ENCODE assay signal across 20 cellular contexts in genomic region chr3:23448998-23449537, GRCh38.
DNase-seq lines count a peak whose midpoint lies in the region; ATAC-seq, FAIRE-seq and TF ChIP-seq lines count a peak whose summit lies in the region.
"Had no signal": no experiment of that assay in that cellular context is flagged by ENCODE, and none has a peak within 500 bp of the region (broad histone marks: within the 10 kb centered on the region; RNA-seq: fewer than 3 reads in every experiment).

No MANE protein-coding gene starts in this region.

- H3K27ac ChIP-seq in left ventricle myocardium inferior (replicated peaks) (peak overlapping the region; percentile 60), heart right ventricle (no peak overlapping the region), GM12878 (ENCODE audit: control insufficient read depth, insufficient read depth) (no peak overlapping the region)
- H3K27ac ChIP-seq: RWPE1, SK-N-MC had no signal

- RAD21 ChIA-PET in GM12878 (lab: Charles Lee; ENCODE audit: unreplicated experiment): no interaction called here

- H3K36me3 Mint-ChIP-seq in stimulated activated memory B cell treated with anti-CD40 and anti-IgM and Interleukin-4, amounts not matched to agents 10 μg/mL and 1 μg/mL and 100 μg/mL, for 72 hours: no peaks in the 10 kb centered on the region

- DNase-seq in left ventricle myocardium inferior (no peak), heart right ventricle (no peak), GM12878 (ENCODE audit: low read depth, low spot score) (no peak), HT-29 (ENCODE audit: low spot score) (no peak), cortex of kidney (lab: John Stamatoyannopoulos, UW) (no peak), LoVo (ENCODE audit: low spot score) (no peak)
- DNase-seq: Calu3; KG1; MM.1S; NCI-H1694; NCI-H2029 treated with DMSO at 0.1 percent for 48 hours; NCI-H446 treated with DMSO at 0.1 percent for 48 hours; NCI-H526; NK-92 treated with Interleukin-12 subunit alpha and Interleukin-12 subunit beta, amount 100 ng/mL, for 24 hours; SIG-M5 had no signal

- TF ChIP-seq CTCF in left ventricle myocardium inferior (IDR thresholded peaks at IDR 0.05; ENCODE audit: borderline replicate concordance) (no peak), heart right ventricle (IDR thresholded peaks at IDR 0.05) (no peak), GM12878 (IDR thresholded peaks at IDR 0.05 in 2 of 3, conservative IDR thresholded peaks at IDR 0.05 in 1 of 3; ENCODE audit: control insufficient read depth in 2 of 3, extremely low read depth in 1 of 3, insufficient read depth in 1 of 3, low read depth in 3 of 3, low read length in 3 of 3) (no peak)

- intact Hi-C loops in left ventricle myocardium inferior (cut with micrococcal nuclease) (no loop called here), heart right ventricle (cut with DNase I) (no loop called here), GM12878 (cut with micrococcal nuclease; ENCODE audit: unreplicated experiment) (no loop called here)

- TF ChIP-seq EP300 in GM12878 (IDR thresholded peaks at IDR 0.05; ENCODE audit: borderline replicate concordance in 1 of 2, control insufficient read depth in 1 of 2, low read depth in 2 of 2, low read length in 2 of 2): no peak

- H3K9me3 ChIP-seq in left ventricle myocardium inferior (replicated peaks) (no peaks in the 10 kb centered on the region), heart right ventricle (no peaks in the 10 kb centered on the region), GM12878 (replicated peaks; ENCODE audit: control insufficient read depth, insufficient read depth, low read length) (no peaks in the 10 kb centered on the region)

- no peaks in the 10 kb centered on the region for H3K9me3 Mint-ChIP-seq in stimulated activated memory B cell treated with anti-CD40 and anti-IgM and Interleukin-4, amounts not matched to agents 10 μg/mL and 1 μg/mL and 100 μg/mL, for 72 hours

- POLR2A ChIA-PET in GM12878 (lab: Charles Lee): no interaction called here

- H3K36me3 ChIP-seq in left ventricle myocardium inferior (no peaks in the 10 kb centered on the region), heart right ventricle (no peaks in the 10 kb centered on the region), GM12878 (ENCODE audit: control insufficient read depth in 2 of 2, insufficient read depth in 2 of 2, low read length in 1 of 2) (no peaks in the 10 kb centered on the region)

- in situ Hi-C loops in GM12878 (cut with MboI): no loop called here

- H2AFZ ChIP-seq in GM12878 (ENCODE audit: control insufficient read depth, low read depth, low read length): no peak overlapping the region

- WGBS in heart right ventricle, 2 donors: 71 to 85% methylated on average over 2 of the region's 2 CpGs
- WGBS in GM12878 (ENCODE audit: insufficient coverage, insufficient replicate concordance, low lambda C conversion rate, missing lambda C conversion rate): 64% methylated on average over 2 of the region's 2 CpGs

- no peak overlapping the region for H3K9ac ChIP-seq in GM12878 (ENCODE audit: control insufficient read depth, insufficient read depth, low read length)

- peak overlapping the region; percentile 19 for H3K27ac Mint-ChIP-seq in stimulated activated memory B cell treated with anti-CD40 and anti-IgM and Interleukin-4, amounts not matched to agents 10 μg/mL and 1 μg/mL and 100 μg/mL, for 72 hours

- peaks cover 17% of the 10 kb centered on the region for H3K4me1 ChIP-seq in left ventricle myocardium inferior
- peaks cover 0 to 49% (median 21%) of the 10 kb centered on the region in 9 donors for H3K4me1 ChIP-seq in heart right ventricle
- peaks cover 6% of the 10 kb centered on the region; the same call in 1 of the 2 replicates for H3K4me1 ChIP-seq in GM12878 (ENCODE audit: control insufficient read depth, insufficient read depth, low read length)

- H3K27me3 Mint-ChIP-seq in stimulated activated memory B cell treated with anti-CD40 and anti-IgM and Interleukin-4, amounts not matched to agents 10 μg/mL and 1 μg/mL and 100 μg/mL, for 72 hours: no peaks in the 10 kb centered on the region

- no peak for TF ChIP-seq RAD21 in GM12878 (IDR thresholded peaks at IDR 0.05; ENCODE audit: insufficient read depth, low read depth, low read length)

- no peaks in the 10 kb centered on the region for H3K27me3 ChIP-seq in left ventricle myocardium inferior (ENCODE audit: low read depth)
- H3K27me3 ChIP-seq in heart right ventricle: no peaks in the 10 kb centered on the region
- H3K27me3 ChIP-seq in GM12878 (replicated peaks in 1 of 2; ENCODE audit: control insufficient read depth in 2 of 2, insufficient read depth in 2 of 2, low read length in 1 of 2): no peaks in the 10 kb centered on the region

- BruUV-seq in GM12878 (replicated peaks; lab: Mats Ljungman, UMichigan): no TSS peak

- TF ChIP-seq POLR2A in GM12878 (IDR thresholded peaks at IDR 0.05; ENCODE audit: low read depth, low read length): no peak

- no peak for FAIRE-seq in GM12878 (lab: Jason Lieb, UNC)
- FAIRE-seq: HTR-8/SVneo had no signal

- peaks cover 3% of the 10 kb centered on the region for H3K79me2 ChIP-seq in GM12878 (ENCODE audit: control insufficient read depth, insufficient read depth, low read length)

- CTCF ChIA-PET in GM12878 (lab: Yijun Ruan, JAX): no interaction called here

- no peak overlapping the region for H3K4me3 Mint-ChIP-seq in stimulated activated memory B cell treated with anti-CD40 and anti-IgM and Interleukin-4, amounts not matched to agents 10 μg/mL and 1 μg/mL and 100 μg/mL, for 72 hours

- ATAC-seq in heart right ventricle (no peak), GM18868 (IDR thresholded peaks at IDR 0.05; ENCODE audit: unreplicated experiment) (peak; percentile 63), GM12878 (peak; percentile 53)
- peak; percentile 56 for ATAC-seq in stimulated activated memory B cell treated with anti-CD40 and anti-IgM and Interleukin-4, amounts not matched to agents 10 μg/mL and 1 μg/mL and 100 μg/mL, for 72 hours

- no peak overlapping the region for H3K4me2 ChIP-seq in GM12878 (ENCODE audit: control insufficient read depth, insufficient read depth)

- H3K4me1 Mint-ChIP-seq in stimulated activated memory B cell treated with anti-CD40 and anti-IgM and Interleukin-4, amounts not matched to agents 10 μg/mL and 1 μg/mL and 100 μg/mL, for 72 hours: peaks cover 46% of the 10 kb centered on the region

- H3K4me3 ChIP-seq in left ventricle myocardium inferior (no peak overlapping the region), heart right ventricle (no peak overlapping the region), GM12878 (no peak overlapping the region)
- H3K4me3 ChIP-seq: SK-N-MC had no signal

- H4K20me1 ChIP-seq in GM12878 (ENCODE audit: control insufficient read depth, insufficient read depth): peaks cover 4% of the 10 kb centered on the region; the same call in 1 of the 2 replicates

- SMC1A ChIA-PET in GM12878 (lab: Charles Lee; ENCODE audit: uncharacterized antibody, unreplicated experiment): interaction anchor here (1.4 kb wide), 1 partner anchor 10 kb away, joined by 4 read pairs; no protein-coding TSS in a partner anchor

TF ChIP-seq in GM12878, 131 proteins besides CTCF, POLR2A, EP300 and RAD21:
- TF ChIP-seq MTA3 (IDR thresholded peaks at IDR 0.05; ENCODE audit: borderline replicate concordance, low read length) (no peak), IRF3 (IDR thresholded peaks at IDR 0.05) (no peak), NFXL1 (IDR thresholded peaks at IDR 0.05; ENCODE audit: borderline replicate concordance) (no peak), ATF7 (IDR thresholded peaks at IDR 0.05; ENCODE audit: low read depth) (peak; percentile 79), SPI1 (IDR thresholded peaks at IDR 0.05; ENCODE audit: borderline replicate concordance, insufficient read depth, low read depth, low read length) (peak; percentile 13; the same call in 1 of the 2 replicates)

Comparison
In these comparisons a context has a peak if more than half of its experiments do, and no peak if none do; other contexts are left out.
1. ATAC-seq: peak in GM18868 (single experiment), GM12878 (single experiment) and stimulated activated memory B cell treated with anti-CD40 and anti-IgM and Interleukin-4, amounts not matched to agents 10 μg/mL and 1 μg/mL and 100 μg/mL, for 72 hours (single experiment); none in heart right ventricle (0 of 8).